Comparison of ENCODE assay signal across 10 cellular contexts in genomic region chr16:11671676-11672075, GRCh38. TPM values are rescaled to one million over a fixed set of nuclear protein-coding genes. Genes with fewer than 3 reads are reported as not detected.
DNase-seq lines count a peak whose midpoint lies in the region; ATAC-seq and TF ChIP-seq lines count a peak whose summit lies in the region.
"Had no signal": no experiment of that assay in that cellular context is flagged by ENCODE, and none has a peak within 500 bp of the region (broad histone marks: within the 10 kb centered on the region; RNA-seq: fewer than 3 reads in every experiment).

No MANE protein-coding gene starts in this region.

- H3K9me2 ChIP-seq in OCI-LY7 (ENCODE audit: insufficient read depth, low read length) = no peaks in the 10 kb centered on the region

- H3K27ac ChIP-seq in OCI-LY7 (ENCODE audit: low read depth, low read length, poor library complexity, severe bottlenecking) (peak overlapping the region; percentile 58), dorsolateral prefrontal cortex (peak overlapping the region in 46 of 59 donors; percentile 20 to 94 (median 78)), spleen (peak overlapping the region in 7 of 8 donors; percentile 86 to 93 (median 90))

- no peak overlapping the region for H2AFZ ChIP-seq in OCI-LY7 (ENCODE audit: low read length)

- peak overlapping the region; percentile 93 for H3K4me2 ChIP-seq in OCI-LY7 (ENCODE audit: low read length)

- peaks cover 51% of the 10 kb centered on the region for H3K79me2 ChIP-seq in OCI-LY7 (ENCODE audit: insufficient read depth, low read depth, low read length)

- intact Hi-C loops in activated CD4-positive, alpha-beta T cell treated with anti-CD3 and anti-CD28 coated beads for 36 hours (cut with DNase I, micrococcal nuclease) = loop anchor here in 1 of 2 experiments (5.0 kb wide), 1 partner anchor 651 kb away; no protein-coding TSS in a partner anchor
- intact Hi-C loops in OCI-LY7 (cut with micrococcal nuclease; ENCODE audit: unreplicated experiment) (no loop called here), dorsolateral prefrontal cortex (cut with DNase I) (no loop called here), spleen (cut with DNase I; ENCODE audit: low total_unique reads) (no loop called here)

- H3K27ac Mint-ChIP-seq in activated CD4-positive, alpha-beta T cell treated with anti-CD3 and anti-CD28 coated beads for 36 hours = peak overlapping the region; percentile 83

- H3K9me3 Mint-ChIP-seq in activated CD4-positive, alpha-beta T cell treated with anti-CD3 and anti-CD28 coated beads for 36 hours (ENCODE audit: low read depth) = no peaks in the 10 kb centered on the region

- CTCF ChIA-PET in activated CD4-positive, alpha-beta T cell treated with anti-CD3 and anti-CD28 coated beads for 36 hours (lab: Charles Lee) = no interaction called here
- CTCF ChIA-PET in OCI-LY7 (lab: Charles Lee; ENCODE audit: unreplicated experiment) = no interaction called here

- peaks cover 5% of the 10 kb centered on the region; the same call in 1 of the 2 replicates for H4K20me1 ChIP-seq in OCI-LY7 (ENCODE audit: insufficient read depth, low read length)

- no peak for TF ChIP-seq POLR2A in spleen (IDR thresholded peaks at IDR 0.05)

- 89 to 93% (median 93%) methylated on average over 3 to 8 of the region's 8 CpGs for WGBS in spleen, 5 donors

- H3K36me3 Mint-ChIP-seq in activated CD4-positive, alpha-beta T cell treated with anti-CD3 and anti-CD28 coated beads for 36 hours (ENCODE audit: low read depth) = no peaks in the 10 kb centered on the region

- no TSS peak for BruUV-seq in OCI-LY7 (replicated peaks; lab: Mats Ljungman, UMichigan)

- H3K36me3 ChIP-seq in OCI-LY7 (ENCODE audit: insufficient read depth, low read length) (peaks cover 17% of the 10 kb centered on the region), spleen (peaks cover 0 to 40% (median 12%) of the 10 kb centered on the region in 6 donors)

- H3K4me3 Mint-ChIP-seq in activated CD4-positive, alpha-beta T cell treated with anti-CD3 and anti-CD28 coated beads for 36 hours = no peak overlapping the region

- H3K27me3 Mint-ChIP-seq in activated CD4-positive, alpha-beta T cell treated with anti-CD3 and anti-CD28 coated beads for 36 hours = no peaks in the 10 kb centered on the region

- H3K4me1 ChIP-seq in OCI-LY7 (ENCODE audit: insufficient read depth, low read length, poor library complexity, severe bottlenecking) (peaks cover 85% of the 10 kb centered on the region), spleen (peaks cover 64 to 94% (median 84%) of the 10 kb centered on the region in 6 donors)

- H3K4me3 ChIP-seq in OCI-LY7 (ENCODE audit: low read depth, low read length, poor library complexity, severe bottlenecking) = peak overlapping the region; percentile 87
- H3K4me3 ChIP-seq in dorsolateral prefrontal cortex = peak overlapping the region in 17 of 59 donors; percentile 2 to 92 (median 27)
- H3K4me3 ChIP-seq in spleen = peak overlapping the region in 5 of 8 donors; percentile 64 to 96 (median 87)

- no peak for TF ChIP-seq CTCF in OCI-LY7 (conservative IDR thresholded peaks at IDR 0.05; ENCODE audit: low read length)
- TF ChIP-seq CTCF in dorsolateral prefrontal cortex (IDR thresholded peaks at IDR 0.05 in 54 of 56, conservative IDR thresholded peaks at IDR 0.05 in 2 of 56; ENCODE audit: low read depth in 1 of 56, partially characterized antibody in 56 of 56) = no peak
- TF ChIP-seq CTCF in spleen (IDR thresholded peaks at IDR 0.05 in 8 of 11, conservative IDR thresholded peaks at IDR 0.05 in 3 of 11) = no peak

- H3K27me3 ChIP-seq in dorsolateral prefrontal cortex = no peaks in the 10 kb centered on the region
- H3K27me3 ChIP-seq in spleen (replicated peaks in 1 of 7) = no peaks in the 10 kb centered on the region

- POLR2A ChIA-PET in activated CD4-positive, alpha-beta T cell treated with anti-CD3 and anti-CD28 coated beads for 36 hours (lab: Charles Lee) = no interaction called here
- POLR2A ChIA-PET in OCI-LY7 (lab: Charles Lee) = interaction anchor here (1.2 kb wide), 1 partner anchor 17 kb away, joined by 3 read pairs; no protein-coding TSS in a partner anchor

- no peak for ATAC-seq in activated CD4-positive, alpha-beta T cell treated with anti-CD3 and anti-CD28 coated beads for 36 hours

- no peaks in the 10 kb centered on the region for H3K9me3 ChIP-seq in OCI-LY7 (ENCODE audit: low read length)
- no peaks in the 10 kb centered on the region for H3K9me3 ChIP-seq in spleen

- DNase-seq in activated CD4-positive, alpha-beta T cell treated with anti-CD3 and anti-CD28 coated beads for 36 hours = no peak
- no peak for DNase-seq in activated CD4-positive, alpha-beta T cell treated with anti-CD3 and anti-CD28 coated beads, Interleukin-2, amount 50 U/mL, for 48 hours
- DNase-seq in OCI-LY7 (ENCODE audit: low spot score) (no peak), dorsolateral prefrontal cortex (no peak), spleen (peak; percentile 78), DMS153 (lab: John Stamatoyannopoulos, UW) (no peak), AML-193 (lab: John Stamatoyannopoulos, UW) (no peak), kidney tubule cell (ENCODE audit: low spot score) (no peak)
- DNase-seq: kidney glomerular epithelial cell, NCI-H1417 had no signal

- H3K4me1 Mint-ChIP-seq in activated CD4-positive, alpha-beta T cell treated with anti-CD3 and anti-CD28 coated beads for 36 hours = peaks cover 69% of the 10 kb centered on the region

RNA-seq across cellular contexts. Expression of gene SNN, which starts 3.4 kb away (rescaled TPM):
- 1 to 10 TPM; 6.0 to 7.2 TPM for total RNA-seq in activated CD4-positive, alpha-beta T cell treated with anti-CD3 and anti-CD28 coated beads for 36 hours
- 28.3 and 31.8 TPM in 2 replicates for total RNA-seq in OCI-LY7 (2014; rRNA removed; shearing (Covaris generic))
- total RNA-seq in OCI-LY7 (2022) (27.8 and 31.6 TPM in 2 replicates), dorsolateral prefrontal cortex (100 to 1,000 TPM in 118 of 120 experiments, 10 to 100 TPM in 2; 90.3 to 278 (median 166) TPM), spleen (10 to 100 TPM; 44.5 to 59.5 (median 49.1) TPM)
- polyA plus RNA-seq in spleen = 10 to 100 TPM; 22.3 to 53.7 (median 25.1) TPM
